Comparison of ENCODE assay signal across 8 cellular contexts in genomic region chr10:114703377-114704125, GRCh38. TPM values are rescaled to one million over a fixed set of nuclear protein-coding genes. Genes with fewer than 3 reads are reported as not detected.
DNase-seq lines count a peak whose midpoint lies in the region; ATAC-seq, FAIRE-seq and TF ChIP-seq lines count a peak whose summit lies in the region.

No MANE protein-coding gene starts in this region.

- peak; percentile 32 to 53 for DNase-seq in HAP-1 (ENCODE audit: low spot score in 2 of 2)
- DNase-seq in activated CD8-positive, alpha-beta T cell treated with anti-CD3 and anti-CD28 coated beads for 36 hours = peak; percentile 13
- no peak for DNase-seq in mesenteric fat pad (ENCODE audit: low spot score)
- DNase-seq in amygdala (lab: John Stamatoyannopoulos, UW) = no peak
- no peak for DNase-seq in pons (ENCODE audit: low spot score)

- H3K27me3 Mint-ChIP-seq in activated CD8-positive, alpha-beta T cell treated with anti-CD3 and anti-CD28 coated beads for 36 hours = peaks cover 2% of the 10 kb centered on the region

- H3K4me3 ChIP-seq in HAP-1 = no peak overlapping the region

- peak; percentile 58 for ATAC-seq in activated CD8-positive, alpha-beta T cell treated with anti-CD3 and anti-CD28 coated beads for 36 hours
- ATAC-seq in HG02588 (IDR thresholded peaks at IDR 0.05; ENCODE audit: unreplicated experiment) = no peak

- H3K4me1 ChIP-seq in HAP-1 = no peaks in the 10 kb centered on the region

- no peaks in the 10 kb centered on the region for H3K36me3 ChIP-seq in HAP-1 (replicated peaks)

- TF ChIP-seq CTCF in C4-2B (conservative IDR thresholded peaks at IDR 0.05) = peak; percentile 90
- peak; percentile 65 for TF ChIP-seq CTCF in activated CD8-positive, alpha-beta T cell treated with anti-CD3 and anti-CD28 coated beads for 36 hours (IDR thresholded peaks at IDR 0.05)

- intact Hi-C loops in activated CD8-positive, alpha-beta T cell treated with anti-CD3 and anti-CD28 coated beads for 36 hours (cut with micrococcal nuclease) = no loop called here

- H3K27ac ChIP-seq in C4-2B = no peak overlapping the region

- H3K27me3 ChIP-seq in HAP-1 (ENCODE audit: low read depth) = peaks cover 31% of the 10 kb centered on the region

- no peaks in the 10 kb centered on the region for H3K9me3 ChIP-seq in HAP-1

- CTCF ChIA-PET in activated CD8-positive, alpha-beta T cell treated with anti-CD3 and anti-CD28 coated beads for 36 hours (lab: Charles Lee) = interaction anchor here (0.6 to 3.7 kb wide), 17 partner anchors 9 to 401 kb away, joined by 3 to 33 read pairs (median 3); no protein-coding TSS in a partner anchor

- in situ Hi-C loops in HAP-1 (cut with MboI; ENCODE audit: low sequenced_read_pairs) = loop anchor here (25.0 kb wide), 1 partner anchor 391 kb away; no protein-coding TSS in a partner anchor

- no peaks in the 10 kb centered on the region for H3K4me1 Mint-ChIP-seq in activated CD8-positive, alpha-beta T cell treated with anti-CD3 and anti-CD28 coated beads for 36 hours (ENCODE audit: low read depth)

- no peaks in the 10 kb centered on the region for H3K9me3 Mint-ChIP-seq in activated CD8-positive, alpha-beta T cell treated with anti-CD3 and anti-CD28 coated beads for 36 hours

- POLR2A ChIA-PET in activated CD8-positive, alpha-beta T cell treated with anti-CD3 and anti-CD28 coated beads for 36 hours (lab: Charles Lee) = no interaction called here

- no peak overlapping the region for H3K4me3 Mint-ChIP-seq in activated CD8-positive, alpha-beta T cell treated with anti-CD3 and anti-CD28 coated beads for 36 hours

- peak; percentile 86 for FAIRE-seq in islet of Langerhans (lab: Jason Lieb, UNC)

- no peaks in the 10 kb centered on the region for H3K36me3 Mint-ChIP-seq in activated CD8-positive, alpha-beta T cell treated with anti-CD3 and anti-CD28 coated beads for 36 hours (ENCODE audit: low read depth)

- no peak overlapping the region for H3K27ac Mint-ChIP-seq in activated CD8-positive, alpha-beta T cell treated with anti-CD3 and anti-CD28 coated beads for 36 hours

RNA-seq across cellular contexts. Expression of gene ABLIM1, which starts 45.5 kb away (rescaled TPM):
- 100 to 1,000 TPM; 148 to 155 TPM for total RNA-seq in activated CD8-positive, alpha-beta T cell treated with anti-CD3 and anti-CD28 coated beads for 36 hours
- total RNA-seq in mesenteric fat pad = 103 TPM

Comparison
In these comparisons a context has a peak if more than half of its experiments do, and no peak if none do; other contexts are left out.
1. DNase-seq: peak in HAP-1 (2 of 2) and activated CD8-positive, alpha-beta T cell treated with anti-CD3 and anti-CD28 coated beads for 36 hours (single experiment); none in mesenteric fat pad (single experiment), amygdala (0 of 56) and pons (single experiment).